ENCODE assay signal across 20 cellular contexts in genomic region chr4:1045193-1045594, GRCh38. TPM values are rescaled to one million over a fixed set of nuclear protein-coding genes. Genes with fewer than 3 reads are reported as not detected.
DNase-seq lines count a peak whose midpoint lies in the region; ATAC-seq and TF ChIP-seq lines count a peak whose summit lies in the region.
"Had no signal": no experiment of that assay in that cellular context is flagged by ENCODE, and none has a peak within 500 bp of the region (broad histone marks: within the 10 kb centered on the region; RNA-seq: fewer than 3 reads in every experiment).

No MANE protein-coding gene starts in this region.

- no peak for TF ChIP-seq POLR2A in esophagus muscularis mucosa (IDR thresholded peaks at IDR 0.05; ENCODE audit: low read depth)

- H3K9me3 ChIP-seq in ascending aorta (no peaks in the 10 kb centered on the region), tibial artery (no peaks in the 10 kb centered on the region), esophagus muscularis mucosa (no peaks in the 10 kb centered on the region)
- H3K9me3 ChIP-seq: heart left ventricle, vagina had no signal

- peaks cover 53% of the 10 kb centered on the region for H3K4me1 Mint-ChIP-seq in nephron progenitor cell
- H3K4me1 Mint-ChIP-seq: activated CD8-positive, alpha-beta memory T cell treated with anti-CD3 and anti-CD28 coated beads, Interleukin-2, amount 10 ng/mL, durations not matched to agents 7 days and 5 days had no signal

- 93% methylated on average over 5 of the region's 14 CpGs for WGBS in esophagus muscularis mucosa

- peak overlapping the region; percentile 38 for H3K4me3 Mint-ChIP-seq in nephron progenitor cell
- H3K4me3 Mint-ChIP-seq: activated CD8-positive, alpha-beta memory T cell treated with anti-CD3 and anti-CD28 coated beads, Interleukin-2, amount 10 ng/mL, durations not matched to agents 7 days and 5 days; brain; CD4-positive, alpha-beta memory T cell had no signal

- no peaks in the 10 kb centered on the region for H3K9me3 Mint-ChIP-seq in nephron progenitor cell
- H3K9me3 Mint-ChIP-seq: CD4-positive, alpha-beta memory T cell had no signal

- H3K4me1 ChIP-seq in ascending aorta (peaks cover 31 to 62% of the 10 kb centered on the region in 2 donors), tibial artery (peaks cover 8 to 74% (median 59%) of the 10 kb centered on the region in 4 donors), esophagus muscularis mucosa (peaks cover 28 to 71% (median 61%) of the 10 kb centered on the region in 4 donors)

- H3K36me3 ChIP-seq in ascending aorta = no peaks in the 10 kb centered on the region
- H3K36me3 ChIP-seq in tibial artery = no peaks in the 10 kb centered on the region
- H3K36me3 ChIP-seq in esophagus muscularis mucosa = no peaks in the 10 kb centered on the region
- H3K36me3 ChIP-seq: heart left ventricle, vagina had no signal

- H3K36me3 Mint-ChIP-seq in nephron progenitor cell (ENCODE audit: low read depth) = no peaks in the 10 kb centered on the region
- H3K36me3 Mint-ChIP-seq: brain had no signal

- intact Hi-C loops in Right ventricle myocardium inferior (cut with DNase I) (no loop called here), cardiac septum (cut with DNase I) (no loop called here), ascending aorta (cut with DNase I) (loop anchor here (2.0 to 10.0 kb wide), 2 partner anchors 262 to 300 kb away; partner anchors contain the start of gene UVSSA), tibial artery (cut with DNase I; ENCODE audit: low total_unique reads) (no loop called here), esophagus muscularis mucosa (cut with DNase I) (loop anchor here (5.0 kb wide), 1 partner anchor 33 kb away; the partner anchor contains the start of gene FGFRL1)

- no peak for TF ChIP-seq CTCF in ascending aorta (IDR thresholded peaks at IDR 0.05)
- TF ChIP-seq CTCF in nephron progenitor cell (IDR thresholded peaks at IDR 0.05) = no peak
- no peak for TF ChIP-seq CTCF in tibial artery (IDR thresholded peaks at IDR 0.05)
- no peak for TF ChIP-seq CTCF in esophagus muscularis mucosa (IDR thresholded peaks at IDR 0.05)

- H3K27ac ChIP-seq in ascending aorta (peak overlapping the region; percentile 80 to 95), tibial artery (peak overlapping the region; percentile 64 to 79), esophagus muscularis mucosa (replicated peaks in 1 of 4) (no peak overlapping the region)

- no peak overlapping the region for H3K4me3 ChIP-seq in ascending aorta
- no peak overlapping the region for H3K4me3 ChIP-seq in tibial artery
- no peak overlapping the region for H3K4me3 ChIP-seq in esophagus muscularis mucosa
- H3K4me3 ChIP-seq: heart left ventricle, vagina had no signal

- no peak for ATAC-seq in Right ventricle myocardium inferior
- ATAC-seq: activated CD8-positive, alpha-beta memory T cell treated with anti-CD3 and anti-CD28 coated beads, Interleukin-2, amount 10 ng/mL, durations not matched to agents 7 days and 5 days; heart left ventricle; stimulated activated naive CD8-positive, alpha-beta T cell treated with anti-CD3 and anti-CD28 coated beads, Interleukin-15, amount 100 ng/mL, for 72 hours had no signal

- peaks cover 59% of the 10 kb centered on the region for H3K27me3 Mint-ChIP-seq in nephron progenitor cell (ENCODE audit: low read depth, poor library complexity)

- TF ChIP-seq EP300 in esophagus muscularis mucosa (IDR thresholded peaks at IDR 0.05) = no peak

- H3K27me3 ChIP-seq in ascending aorta (no peaks in the 10 kb centered on the region), tibial artery (peaks cover 0 to 28% of the 10 kb centered on the region in 2 donors), esophagus muscularis mucosa (peaks cover 6 to 83% (median 19%) of the 10 kb centered on the region in 4 donors)
- H3K27me3 ChIP-seq: vagina had no signal

- no peak overlapping the region for H3K27ac Mint-ChIP-seq in nephron progenitor cell
- H3K27ac Mint-ChIP-seq: activated CD8-positive, alpha-beta memory T cell treated with anti-CD3 and anti-CD28 coated beads, Interleukin-2, amount 10 ng/mL, durations not matched to agents 7 days and 5 days; CD4-positive, alpha-beta memory T cell had no signal

- DNase-seq in Right ventricle myocardium inferior (ENCODE audit: missing footprints) (peak; percentile 45), cardiac septum (ENCODE audit: low spot score) (no peak), ascending aorta (ENCODE audit: low spot score in 2 of 2) (no peak), nephron progenitor cell (peak; percentile 3), tibial artery (peak in 1 of 2 donors; percentile 64), dedifferentiated amniotic fluid mesenchymal stem cell (ENCODE audit: extremely low spot score) (no peak), AML-193 (lab: John Stamatoyannopoulos, UW) (no peak), esophagus muscularis mucosa (ENCODE audit: extremely low spot score) (no peak)
- DNase-seq: ACHN; activated CD4-positive, CD25-positive, alpha-beta regulatory T cell treated with anti-CD3 and anti-CD28 coated beads, Interleukin-2, amount 50 U/mL, for 72 hours; activated CD8-positive, alpha-beta memory T cell treated with anti-CD3 and anti-CD28 coated beads, Interleukin-2, amount 10 ng/mL, durations not matched to agents 7 days and 5 days; activated naive CD4-positive, alpha-beta T cell; EL; NCI-H1417 treated with DMSO at 0.1 percent for 48 hours had no signal

RNA-seq across cellular contexts. Expression of gene FGFRL1, which starts 33.8 kb away (rescaled TPM):
- 21.0 TPM for total RNA-seq in Right ventricle myocardium inferior
- total RNA-seq in cardiac septum = 28.1 TPM
- 79.1 TPM for total RNA-seq in ascending aorta
- total RNA-seq in esophagus muscularis mucosa = 10 to 100 TPM; 22.0 to 54.2 (median 32.5) TPM

RNA-seq across cellular contexts. Expression of gene SLC26A1, which starts 52.0 kb away (rescaled TPM):
- total RNA-seq in Right ventricle myocardium inferior (not detected), cardiac septum (0.22 TPM), ascending aorta (not detected), esophagus muscularis mucosa (under 1 TPM in 1 of 4 donors, not detected in 3; 0.06 TPM)
- total RNA-seq: activated CD8-positive, alpha-beta memory T cell treated with anti-CD3 and anti-CD28 coated beads, Interleukin-2, amount 10 ng/mL, durations not matched to agents 7 days and 5 days; LHCN-M2 had no signal

RNA-seq across cellular contexts. Expression of gene IDUA, which starts 58.4 kb away (rescaled TPM):
- total RNA-seq in Right ventricle myocardium inferior (8.6 TPM), cardiac septum (12.9 TPM), ascending aorta (118 TPM), esophagus muscularis mucosa (10 to 100 TPM; 10.4 to 23.1 (median 11.5) TPM)

Comparison
In these comparisons a context has a peak if more than half of its experiments do, and no peak if none do; other contexts are left out.
1. DNase-seq: peak in Right ventricle myocardium inferior (single experiment) and nephron progenitor cell (single experiment); none in cardiac septum (single experiment), ascending aorta (0 of 2), dedifferentiated amniotic fluid mesenchymal stem cell (single experiment), AML-193 (0 of 2) and esophagus muscularis mucosa (single experiment).
2. H3K27ac ChIP-seq: peak in ascending aorta (2 of 2) and tibial artery (2 of 2); none in esophagus muscularis mucosa (0 of 4).
3. intact Hi-C loops: an anchor here in ascending aorta (2.0 to 10.0 kb wide) and esophagus muscularis mucosa (5.0 kb wide); none called in Right ventricle myocardium inferior, cardiac septum and tibial artery.